Comparison of ENCODE assay signal across 9 cellular contexts in the genomic region with DNA sequence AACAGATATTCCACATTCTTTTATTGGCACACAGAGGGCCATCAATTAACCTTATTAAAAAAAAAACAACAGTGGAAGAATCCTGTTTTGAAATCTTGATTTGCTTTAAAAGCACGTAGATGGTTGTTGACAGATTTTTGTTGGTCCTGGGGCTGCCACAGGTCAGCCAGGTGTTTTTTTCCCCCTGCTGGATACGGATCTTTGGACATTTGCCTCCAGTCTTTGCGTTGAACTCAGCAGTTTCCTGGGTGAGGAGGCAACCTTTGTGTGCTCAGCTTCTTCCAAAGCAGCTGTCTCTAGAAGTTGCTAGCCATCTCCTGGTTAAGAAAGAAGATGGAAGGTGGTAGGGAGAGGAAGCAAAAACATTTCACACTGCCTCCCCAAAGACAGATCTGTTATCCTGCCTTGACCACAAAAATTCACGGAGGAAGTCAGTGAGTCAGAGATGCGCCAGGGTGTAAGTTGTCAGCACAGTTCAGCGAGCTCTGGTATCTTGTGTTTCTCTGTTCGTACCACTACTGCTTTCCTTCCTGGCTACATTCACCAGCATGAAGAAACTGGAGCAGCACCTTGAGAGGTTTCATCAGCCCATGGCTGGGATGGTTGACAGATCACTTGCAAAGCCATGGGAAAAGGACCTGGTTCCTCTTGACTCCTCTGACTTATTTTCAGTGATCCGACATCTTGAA.
DNase-seq lines count a peak whose midpoint lies in the region; ATAC-seq and TF ChIP-seq lines count a peak whose summit lies in the region.
"Had no signal": no experiment of that assay in that cellular context is flagged by ENCODE, and none has a peak within 500 bp of the region (broad histone marks: within the 10 kb centered on the region; RNA-seq: fewer than 3 reads in every experiment).

No MANE protein-coding gene starts in this region.

- no peaks in the 10 kb centered on the region for H4K20me1 ChIP-seq in IMR-90 (ENCODE audit: insufficient read depth, low read length)

- peak overlapping the region; percentile 90 for H2BK120ac ChIP-seq in IMR-90 (ENCODE audit: low read depth, low read length)

- peak; percentile 13; the same call in 1 of the 2 replicates for TF ChIP-seq RAD21 in IMR-90 (IDR thresholded peaks at IDR 0.05; ENCODE audit: low read length)

- in situ Hi-C loops in IMR-90 (cut with MboI; ENCODE audit: low sequenced_read_pairs), result no loop called here

- no peaks in the 10 kb centered on the region for H3K27me3 ChIP-seq in IMR-90 (ENCODE audit: control insufficient read depth, insufficient read depth, low read length)
- H3K27me3 ChIP-seq: heart left ventricle had no signal

- no peaks in the 10 kb centered on the region for H3K79me1 ChIP-seq in IMR-90 (ENCODE audit: low read depth in 1 of 2, low read length in 2 of 2)

- no peak for TF ChIP-seq CTCF in IMR-90 (conservative IDR thresholded peaks at IDR 0.05; ENCODE audit: low read depth, low read length)
- no peak for TF ChIP-seq CTCF in fibroblast of the aortic adventitia (IDR thresholded peaks at IDR 0.05; ENCODE audit: insufficient read depth, low read length)

- H4K5ac ChIP-seq in IMR-90 (ENCODE audit: low read depth, low read length), result peak overlapping the region; percentile 7; the same call in 1 of the 2 replicates

- H3K4me2 ChIP-seq in IMR-90 (ENCODE audit: low read depth, low read length), result peak overlapping the region; percentile 58

- H2BK20ac ChIP-seq in IMR-90 (ENCODE audit: low read depth, low read length), result peak overlapping the region; percentile 72

- H2AK5ac ChIP-seq in IMR-90 (ENCODE audit: low read depth, low read length), result peak overlapping the region; percentile 62

- H2AFZ ChIP-seq in IMR-90 (replicated peaks; ENCODE audit: low read length, poor library complexity), result peak overlapping the region; percentile 55

- peaks cover 3% of the 10 kb centered on the region for H3K9me3 Mint-ChIP-seq in activated CD4-positive, alpha-beta memory T cell treated with anti-CD3 and anti-CD28 coated beads, Interleukin-2, amount 10 ng/mL, durations not matched to agents 7 days and 5 days

- CTCF ChIA-PET in IMR-90 (lab: Yijun Ruan, JAX), result interaction anchor here (0.9 kb wide), 1 partner anchor 9 kb away, joined by 3 read pairs; no protein-coding TSS in a partner anchor
- CTCF ChIA-PET in activated CD4-positive, alpha-beta memory T cell treated with anti-CD3 and anti-CD28 coated beads, Interleukin-2, amount 10 ng/mL, durations not matched to agents 7 days and 5 days (lab: Charles Lee), result interaction anchor here (1.0 to 1.1 kb wide), 2 partner anchors 26 to 32 kb away, joined by 3 to 4 read pairs; no protein-coding TSS in a partner anchor

- H3K23ac ChIP-seq in IMR-90 (ENCODE audit: low read depth, low read length), result peak overlapping the region; percentile 39; the same call in 1 of the 2 replicates

- BruUV-seq in IMR-90 (replicated peaks; lab: Mats Ljungman, UMichigan), result no TSS peak

- intact Hi-C loops in IMR-90 (cut with micrococcal nuclease), result loop anchor here (2.0 kb wide), 1 partner anchor 17 kb away; no protein-coding TSS in a partner anchor

- H3K9me1 ChIP-seq in IMR-90 (ENCODE audit: insufficient read depth, low read length), result peaks cover 22% of the 10 kb centered on the region

- peak overlapping the region; percentile 37 for H4K91ac ChIP-seq in IMR-90 (ENCODE audit: insufficient read depth, low read depth, low read length)

- no peaks in the 10 kb centered on the region for H3K27me3 Mint-ChIP-seq in activated CD4-positive, alpha-beta memory T cell treated with anti-CD3 and anti-CD28 coated beads, Interleukin-2, amount 10 ng/mL, durations not matched to agents 7 days and 5 days

- peak overlapping the region; percentile 3 to 78; a peak in 2 of 4 replicates for H4K8ac ChIP-seq in IMR-90 (ENCODE audit: low read depth in 2 of 2, low read length in 2 of 2)

- peak overlapping the region; percentile 41 for H3K4me3 Mint-ChIP-seq in activated CD4-positive, alpha-beta memory T cell treated with anti-CD3 and anti-CD28 coated beads, Interleukin-2, amount 10 ng/mL, durations not matched to agents 7 days and 5 days

- POLR2A ChIA-PET in IMR-90 (lab: Charles Lee; ENCODE audit: unreplicated experiment), result no interaction called here
- POLR2A ChIA-PET in activated CD4-positive, alpha-beta memory T cell treated with anti-CD3 and anti-CD28 coated beads, Interleukin-2, amount 10 ng/mL, durations not matched to agents 7 days and 5 days (lab: Charles Lee), result interaction anchor here (0.8 to 1.2 kb wide), 3 partner anchors 25 to 49 kb away, joined by 3 to 15 read pairs (median 4); no protein-coding TSS in a partner anchor

- TF ChIP-seq POLR2A in IMR-90 (IDR thresholded peaks at IDR 0.05; ENCODE audit: low read depth, low read length), result no peak

- peak overlapping the region; percentile 49; the same call in 1 of the 2 replicates for H3K56ac ChIP-seq in IMR-90 (ENCODE audit: extremely low read depth, insufficient read depth, low read length)

- ATAC-seq in GM21360 (IDR thresholded peaks at IDR 0.05; ENCODE audit: unreplicated experiment) (peak; percentile 96), IMR-90 (ENCODE audit: low read depth) (peak; percentile 88)
- ATAC-seq in stimulated activated naive CD8-positive, alpha-beta T cell treated with anti-CD3 and anti-CD28 coated beads, Interleukin-15, Interleukin-2, amounts not matched to agents 100 U/mL and 50 U/mL, for 24 hours, result peak; percentile 92

- WGBS in IMR-90 (ENCODE audit: extremely low coverage in 2 of 2, insufficient read length in 1 of 2), 2 experiments, result no CpG with 5 or more reads among the region's 8 CpGs

- H3K9me3 ChIP-seq in IMR-90 (ENCODE audit: control insufficient read depth, insufficient read depth, low read length), result no peaks in the 10 kb centered on the region
- H3K9me3 ChIP-seq: heart left ventricle had no signal

- no peak overlapping the region for H3K4me3 ChIP-seq in IMR-90 (ENCODE audit: insufficient read depth, low read depth, low read length)
- H3K4me3 ChIP-seq in fibroblast of the aortic adventitia (ENCODE audit: low read depth, low read length), result no peak overlapping the region
- H3K4me3 ChIP-seq: heart left ventricle had no signal

- peaks cover 24% of the 10 kb centered on the region for H3K4me1 ChIP-seq in IMR-90 (ENCODE audit: control insufficient read depth, insufficient read depth, low read length)

- H3K4ac ChIP-seq in IMR-90 (ENCODE audit: low read depth, low read length), result peak overlapping the region; percentile 82

- H3K18ac ChIP-seq in IMR-90 (ENCODE audit: low read depth, low read length), result peak overlapping the region; percentile 45

- peak overlapping the region; percentile 97 for H3K27ac Mint-ChIP-seq in activated CD4-positive, alpha-beta memory T cell treated with anti-CD3 and anti-CD28 coated beads, Interleukin-2, amount 10 ng/mL, durations not matched to agents 7 days and 5 days

- dilution Hi-C loops in IMR-90 (cut with HindIII; ENCODE audit: low sequenced_read_pairs, unreplicated experiment), result no loop called here

- peak overlapping the region; percentile 55; the same call in 1 of the 3 replicates for H2BK15ac ChIP-seq in IMR-90 (ENCODE audit: low read depth, low read length)

- peaks cover 21% of the 10 kb centered on the region for H3K36me3 Mint-ChIP-seq in activated CD4-positive, alpha-beta memory T cell treated with anti-CD3 and anti-CD28 coated beads, Interleukin-2, amount 10 ng/mL, durations not matched to agents 7 days and 5 days (ENCODE audit: low read depth)

- peak overlapping the region; percentile 76 for H3K14ac ChIP-seq in IMR-90 (replicated peaks; ENCODE audit: low read depth, low read length)

- peaks cover 77% of the 10 kb centered on the region for H3K4me1 Mint-ChIP-seq in activated CD4-positive, alpha-beta memory T cell treated with anti-CD3 and anti-CD28 coated beads, Interleukin-2, amount 10 ng/mL, durations not matched to agents 7 days and 5 days

- H3K27ac ChIP-seq in IMR-90 (ENCODE audit: insufficient read depth, low read length), result peak overlapping the region; percentile 59

- H2BK5ac ChIP-seq in IMR-90 (ENCODE audit: low read depth, low read length, poor library complexity, severe bottlenecking), result peak overlapping the region; percentile 67

- H3K9ac ChIP-seq in IMR-90 (ENCODE audit: low read depth, low read length), result no peak overlapping the region

- no peak overlapping the region for H2AK9ac ChIP-seq in IMR-90 (replicated peaks; ENCODE audit: low read depth, low read length, poor library complexity)

- H3K36me3 ChIP-seq in IMR-90 (ENCODE audit: control insufficient read depth, insufficient read depth, low read length), result no peaks in the 10 kb centered on the region
- H3K36me3 ChIP-seq: heart left ventricle had no signal

- DNase-seq in AG08396 (ENCODE audit: low spot score) (peak; percentile 29), IMR-90 (peak; percentile 94), fibroblast of the aortic adventitia (ENCODE audit: low read depth) (peak; percentile 71), RKO (ENCODE audit: low spot score) (no peak), NCI-H526 treated with DMSO at 0.1 percent for 48 hours (lab: John Stamatoyannopoulos, UW) (no peak)
- DNase-seq in activated CD4-positive, alpha-beta memory T cell treated with anti-CD3 and anti-CD28 coated beads, Interleukin-2, amount 10 ng/mL, durations not matched to agents 7 days and 5 days, result peak; percentile 64
- peak; percentile 44 for DNase-seq in stimulated activated naive CD8-positive, alpha-beta T cell treated with anti-CD3 and anti-CD28 coated beads, Interleukin-15, Interleukin-2, amounts not matched to agents 100 U/mL and 50 U/mL, for 24 hours

TF ChIP-seq in IMR-90, 13 proteins besides CTCF, POLR2A, EP300 and RAD21:
- TF ChIP-seq FOS (IDR thresholded peaks at IDR 0.05; ENCODE audit: low read depth, low read length) (peak; percentile 75), RCOR1 (IDR thresholded peaks at IDR 0.05; ENCODE audit: insufficient replicate concordance, low read length) (no peak), CEBPB (IDR thresholded peaks at IDR 0.05; ENCODE audit: low read depth, low read length) (peak; percentile 46), MXI1 (IDR thresholded peaks at IDR 0.05; ENCODE audit: borderline replicate concordance, low read depth, low read length) (no peak), USF2 (IDR thresholded peaks at IDR 0.05; ENCODE audit: low read depth, low read length) (no peak)
TF ChIP-seq in IMR-90: peak in this region for 2.

Comparison
In these comparisons a context has a peak if more than half of its experiments do, and no peak if none do; other contexts are left out.
1. DNase-seq: peak in AG08396 (single experiment), IMR-90 (single experiment), activated CD4-positive, alpha-beta memory T cell treated with anti-CD3 and anti-CD28 coated beads, Interleukin-2, amount 10 ng/mL, durations not matched to agents 7 days and 5 days (single experiment), fibroblast of the aortic adventitia (single experiment) and stimulated activated naive CD8-positive, alpha-beta T cell treated with anti-CD3 and anti-CD28 coated beads, Interleukin-15, Interleukin-2, amounts not matched to agents 100 U/mL and 50 U/mL, for 24 hours (single experiment); none in RKO (single experiment) and NCI-H526 treated with DMSO at 0.1 percent for 48 hours (single experiment).
2. Peak in every context shown above with its lines, with median percentiles within 50 percentile points of each other: ATAC-seq.